In the genomic region with DNA sequence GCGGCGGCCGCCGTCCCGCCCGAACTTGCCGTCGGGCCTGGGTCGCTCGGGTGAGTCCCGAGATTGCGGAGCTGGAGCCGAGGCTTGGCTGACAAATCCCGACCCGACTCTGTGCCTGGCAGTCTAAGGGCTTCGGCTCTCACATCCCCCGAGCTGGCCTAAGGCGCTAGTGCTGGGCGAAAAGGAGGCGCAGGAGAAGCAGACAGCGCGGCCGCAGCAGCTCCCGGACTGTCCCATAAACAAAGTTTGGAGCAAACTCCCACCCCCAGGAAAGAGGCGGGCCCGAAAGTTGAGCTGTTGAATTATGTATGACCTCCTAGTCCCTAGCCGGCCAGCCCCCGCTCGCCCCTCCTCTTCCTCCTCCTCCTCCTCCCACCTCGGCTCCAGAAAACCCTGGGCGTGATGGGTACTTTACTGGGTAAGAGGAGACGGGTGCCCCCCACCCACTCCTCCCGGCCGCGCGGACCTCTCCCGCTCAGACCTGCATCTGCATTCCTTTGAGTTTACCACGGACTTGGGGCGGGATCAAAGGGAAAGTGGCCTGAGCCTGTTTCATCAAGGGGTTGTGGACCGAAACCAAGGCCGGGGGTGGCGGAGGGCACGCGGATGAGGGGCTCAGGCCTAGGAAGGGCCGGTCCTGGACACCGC, we compare ENCODE assay signal across 8 cellular contexts. TPM values are rescaled to one million over a fixed set of nuclear protein-coding genes. Genes with fewer than 3 reads are reported as not detected.
DNase-seq lines count a peak whose midpoint lies in the region; ATAC-seq, FAIRE-seq and TF ChIP-seq lines count a peak whose summit lies in the region.

Gene WWTR1, minus strand, starts transcription at position 230 of the 648 bp plus-strand sequence. CDS start 719 bp downstream, outside the sequence.

- H3K4me3 ChIP-seq in right atrium auricular region = peak within 1 kb of the TSS; percentile 68 to 84

- H3K27me3 Mint-ChIP-seq in CD4-positive, alpha-beta T cell = peaks cover 78% of the 10 kb centered on the region

- ATAC-seq in CD4-positive, alpha-beta T cell (ENCODE audit: poor library complexity) = peak; percentile 14
- ATAC-seq in HG03175 (IDR thresholded peaks at IDR 0.05; ENCODE audit: unreplicated experiment) = peak; percentile 63

- H3K27ac Mint-ChIP-seq in CD4-positive, alpha-beta T cell = no peak within 1 kb of the TSS

- no peak within 1 kb of the TSS for H3K27ac ChIP-seq in CD4-positive, alpha-beta T cell (ENCODE audit: low read depth, low read length)
- peak within 1 kb of the TSS; percentile 99 to 100 for H3K27ac ChIP-seq in right atrium auricular region

- FAIRE-seq in RCC 7860 (lab: Jason Lieb, UNC) = peak; percentile 84

- CTCF ChIA-PET in CD4-positive, alpha-beta T cell (lab: Charles Lee) = interaction anchor here (0.7 kb wide), 1 partner anchor 228 kb away, joined by 3 read pairs; no protein-coding TSS in a partner anchor

- H3K4me1 ChIP-seq in right atrium auricular region = peaks cover 0 to 37% of the 10 kb centered on the region in 2 donors

- no peak for TF ChIP-seq CTCF in CD4-positive, alpha-beta T cell (IDR thresholded peaks at IDR 0.05)
- TF ChIP-seq CTCF in right atrium auricular region (IDR thresholded peaks at IDR 0.05) = no peak

- POLR2A ChIA-PET in CD4-positive, alpha-beta T cell (lab: Charles Lee) = interaction anchor here (1.4 kb wide), 1 partner anchor 13 kb away, joined by 4 read pairs; no protein-coding TSS in a partner anchor

- H3K9me3 ChIP-seq in CD4-positive, alpha-beta T cell (ENCODE audit: control insufficient read depth, low read length) = no peaks in the 10 kb centered on the region
- no peaks in the 10 kb centered on the region for H3K9me3 ChIP-seq in right atrium auricular region

- peak within 1 kb of the TSS; percentile 85 for H3K4me3 Mint-ChIP-seq in CD4-positive, alpha-beta T cell

- intact Hi-C loops in CD4-positive, alpha-beta T cell (cut with DNase I, micrococcal nuclease) = no loop called here

- H3K4me1 Mint-ChIP-seq in CD4-positive, alpha-beta T cell (ENCODE audit: low read depth) = peaks cover 11% of the 10 kb centered on the region

- peak in 1 of 10 experiments; percentile 1 for DNase-seq in CD4-positive, alpha-beta T cell
- peak; percentile 56 for DNase-seq in GM19238 (ENCODE audit: insufficient read length, low spot score)
- DNase-seq in RCC 7860 (ENCODE audit: low spot score) = peak; percentile 94
- DNase-seq in astrocyte of the hippocampus (ENCODE audit: low read depth, low spot score) = peak; percentile 98
- DNase-seq in right atrium auricular region (ENCODE audit: low spot score) = peak; percentile 98
- DNase-seq in pons (ENCODE audit: low spot score) = peak; percentile 73
- no peak for DNase-seq in NCI-H187 treated with DMSO at 0.1 percent for 48 hours (lab: John Stamatoyannopoulos, UW)

- H3K36me3 Mint-ChIP-seq in CD4-positive, alpha-beta T cell (ENCODE audit: low read depth) = no peaks in the 10 kb centered on the region

- H3K36me3 ChIP-seq in right atrium auricular region = no peaks in the 10 kb centered on the region

- H3K9me3 Mint-ChIP-seq in CD4-positive, alpha-beta T cell = no peaks in the 10 kb centered on the region

- peaks cover 49% of the 10 kb centered on the region for H3K27me3 ChIP-seq in CD4-positive, alpha-beta T cell (ENCODE audit: control insufficient read depth, insufficient read depth, low read length)
- no peaks in the 10 kb centered on the region for H3K27me3 ChIP-seq in right atrium auricular region

RNA-seq across cellular contexts. Expression of gene WWTR1, which starts in this region (rescaled TPM):
- under 1 TPM; 0.22 to 0.30 TPM for total RNA-seq in CD4-positive, alpha-beta T cell
- 10 to 100 TPM; 53.4 to 73.1 TPM for total RNA-seq in right atrium auricular region

Comparison
In these comparisons a context has a peak if more than half of its experiments do, and no peak if none do; other contexts are left out.
1. RNA of gene WWTR1 (total RNA-seq): 53.4 to 73.1 TPM in right atrium auricular region; 0.22 to 0.30 TPM in CD4-positive, alpha-beta T cell; every median in the first group is over 10 times any median in the second.
2. Peak in ATAC-seq in CD4-positive, alpha-beta T cell; RNA of the gene not detected or under 1 TPM.